2 cellular contexts compared by ENCODE assay signal in genomic region chr11:959608-960007, GRCh38.
A peak's percentile ranks its signal among the peaks of the same experiment; 100 is the strongest.
TF ChIP-seq lines count a peak whose summit lies in the region.

No MANE protein-coding gene starts in this region.

TF ChIP-seq in H1, 55 proteins besides CTCF, POLR2A, EP300 and RAD21:
- TF ChIP-seq CHD2 (IDR thresholded peaks at IDR 0.05; ENCODE audit: low read length) (no peak), SP2 (IDR thresholded peaks at IDR 0.05; ENCODE audit: low read length) (no peak), SIN3A (conservative IDR thresholded peaks at IDR 0.05 in 1 of 2, IDR thresholded peaks at IDR 0.05 in 1 of 2; ENCODE audit: low read depth in 1 of 2, low read length in 2 of 2) (no peak), GTF2F1 (IDR thresholded peaks at IDR 0.05; ENCODE audit: borderline replicate concordance, low read depth, low read length) (no peak), CHD7 (IDR thresholded peaks at IDR 0.05; ENCODE audit: insufficient replicate concordance, low read length) (no peak), NRF1 (IDR thresholded peaks at IDR 0.05; ENCODE audit: low read depth, low read length) (no peak)

TF ChIP-seq in liver, 16 proteins besides CTCF, POLR2A, EP300 and RAD21 (continued from another document):
- TF ChIP-seq RXRA (IDR thresholded peaks at IDR 0.05) (peak; percentile 87 to 90), HNF4A (conservative IDR thresholded peaks at IDR 0.05) (peak; percentile 77 to 81), EGR1 (IDR thresholded peaks at IDR 0.05; ENCODE audit: low read depth in 2 of 2) (peak in 1 of 2 donors; percentile 42), FOXA1 (IDR thresholded peaks at IDR 0.05) (no peak), FOXA2 (IDR thresholded peaks at IDR 0.05) (peak; percentile 77), YY1 (IDR thresholded peaks at IDR 0.05) (peak; percentile 68), JUND (IDR thresholded peaks at IDR 0.05) (peak in 1 of 2 donors; percentile 49), REST (IDR thresholded peaks at IDR 0.05) (peak; percentile 39), HNF4G (IDR thresholded peaks at IDR 0.05) (peak; percentile 50), NR2F2 (IDR thresholded peaks at IDR 0.05) (peak; percentile 10), SP1 (IDR thresholded peaks at IDR 0.05) (peak; percentile 82), GABPA (IDR thresholded peaks at IDR 0.05 in 1 of 2, conservative IDR thresholded peaks at IDR 0.05 in 1 of 2) (peak in 1 of 2 donors; percentile 54)
- TF ChIP-seq, protein P1, sequence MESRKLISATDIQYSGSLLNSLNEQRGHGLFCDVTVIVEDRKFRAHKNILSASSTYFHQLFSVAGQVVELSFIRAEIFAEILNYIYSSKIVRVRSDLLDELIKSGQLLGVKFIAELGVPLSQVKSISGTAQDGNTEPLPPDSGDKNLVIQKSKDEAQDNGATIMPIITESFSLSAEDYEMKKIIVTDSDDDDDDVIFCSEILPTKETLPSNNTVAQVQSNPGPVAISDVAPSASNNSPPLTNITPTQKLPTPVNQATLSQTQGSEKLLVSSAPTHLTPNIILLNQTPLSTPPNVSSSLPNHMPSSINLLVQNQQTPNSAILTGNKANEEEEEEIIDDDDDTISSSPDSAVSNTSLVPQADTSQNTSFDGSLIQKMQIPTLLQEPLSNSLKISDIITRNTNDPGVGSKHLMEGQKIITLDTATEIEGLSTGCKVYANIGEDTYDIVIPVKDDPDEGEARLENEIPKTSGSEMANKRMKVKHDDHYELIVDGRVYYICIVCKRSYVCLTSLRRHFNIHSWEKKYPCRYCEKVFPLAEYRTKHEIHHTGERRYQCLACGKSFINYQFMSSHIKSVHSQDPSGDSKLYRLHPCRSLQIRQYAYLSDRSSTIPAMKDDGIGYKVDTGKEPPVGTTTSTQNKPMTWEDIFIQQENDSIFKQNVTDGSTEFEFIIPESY (IDR thresholded peaks at IDR 0.05), result no peak
- TF ChIP-seq, protein P2, sequence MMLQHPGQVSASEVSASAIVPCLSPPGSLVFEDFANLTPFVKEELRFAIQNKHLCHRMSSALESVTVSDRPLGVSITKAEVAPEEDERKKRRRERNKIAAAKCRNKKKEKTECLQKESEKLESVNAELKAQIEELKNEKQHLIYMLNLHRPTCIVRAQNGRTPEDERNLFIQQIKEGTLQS (IDR thresholded peaks at IDR 0.05), result no peak
- TF ChIP-seq, protein P3, sequence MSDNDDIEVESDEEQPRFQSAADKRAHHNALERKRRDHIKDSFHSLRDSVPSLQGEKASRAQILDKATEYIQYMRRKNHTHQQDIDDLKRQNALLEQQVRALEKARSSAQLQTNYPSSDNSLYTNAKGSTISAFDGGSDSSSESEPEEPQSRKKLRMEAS (IDR thresholded peaks at IDR 0.05), result peak; percentile 77
